ENCODE assay signal across 14 cellular contexts in the genomic region with DNA sequence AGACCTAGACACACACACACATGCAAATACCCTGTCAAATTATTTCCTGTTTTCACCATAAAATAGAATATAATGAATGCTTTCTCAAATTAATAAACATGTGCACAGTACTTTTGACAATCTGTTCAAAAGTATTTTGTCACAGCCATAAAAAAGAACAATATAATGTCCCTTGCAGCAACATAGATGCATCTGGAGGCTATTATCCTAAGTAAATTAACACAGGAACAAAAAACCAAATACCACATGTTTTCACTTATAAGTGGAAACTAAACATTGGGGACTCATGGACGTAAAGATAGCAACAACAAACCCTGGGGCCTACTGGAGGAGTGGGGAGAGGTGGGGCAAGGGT. TPM values are rescaled to one million over a fixed set of nuclear protein-coding genes. Genes with fewer than 3 reads are reported as not detected.
"Had no signal": no experiment of that assay in that cellular context is flagged by ENCODE, and none has a peak within 500 bp of the region (broad histone marks: within the 10 kb centered on the region; RNA-seq: fewer than 3 reads in every experiment).

No MANE protein-coding gene starts in this region.

- DNase-seq: effector memory CD4-positive, alpha-beta T cell; left colon; naive thymus-derived CD8-positive, alpha-beta T cell; posterior cingulate gyrus; stimulated activated CD4-positive, alpha-beta T cell treated with anti-CD3 and anti-CD28 coated beads, Interleukin-2, amount 100 ng/mL, for 24 hours; stimulated activated CD4-positive, alpha-beta T cell treated with anti-CD3 and anti-CD28 coated beads, Interleukin-4, amount 100 ng/mL, for 4 hours; stimulated activated naive CD4-positive, alpha-beta T cell had no signal

- ATAC-seq: esophagus mucosa; left colon; naive thymus-derived CD8-positive, alpha-beta T cell; sciatic nerve had no signal

- H3K4me1 ChIP-seq: foreskin keratinocyte had no signal

- H3K27me3 ChIP-seq: foreskin keratinocyte had no signal

- H3K27ac ChIP-seq: foreskin keratinocyte, skin epidermis had no signal

- H3K4me3 ChIP-seq: skin epidermis had no signal

RNA-seq across cellular contexts. Expression of a gene that starts 15.5 kb away (rescaled TPM):
- total RNA-seq: mesenteric fat pad; mononuclear cell; naive thymus-derived CD8-positive, alpha-beta T cell; pulmonary artery endothelial cell had no signal
- polyA plus RNA-seq: foreskin keratinocyte had no signal
